ENCODE assay signal across 9 cellular contexts in the genomic region with DNA sequence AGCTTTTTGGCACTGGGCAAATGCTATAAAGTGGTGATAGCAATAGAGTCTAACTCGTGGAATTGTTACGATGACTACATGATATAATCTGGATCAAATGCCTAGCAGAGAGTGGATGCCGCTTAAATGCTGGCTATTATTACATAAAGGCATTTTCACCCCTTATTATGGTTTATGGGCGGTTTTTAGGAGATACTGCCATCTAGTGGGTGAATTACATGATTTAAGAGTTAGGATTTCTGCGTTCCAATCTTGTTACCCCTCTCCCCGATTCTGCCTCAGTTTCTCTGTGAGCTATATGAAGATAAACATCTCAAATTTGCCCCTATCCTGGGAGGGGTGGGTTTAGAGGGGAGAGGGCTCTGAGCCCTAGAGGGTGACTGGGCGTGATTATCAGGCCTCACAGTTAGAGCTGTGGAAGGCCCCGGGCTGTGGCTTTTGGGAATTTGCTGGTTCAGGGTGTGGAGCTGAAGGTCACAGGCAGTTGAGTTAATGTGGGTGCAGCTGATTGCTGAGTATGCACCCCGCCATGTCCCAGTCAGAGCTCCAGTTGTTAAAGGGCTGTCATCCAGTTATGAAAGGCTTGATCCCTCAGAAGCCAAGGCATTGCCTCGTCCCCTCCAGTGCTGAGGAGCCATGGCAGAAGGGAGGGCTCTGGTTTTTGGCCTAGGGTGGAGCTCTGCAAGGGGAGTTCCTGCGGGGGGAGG. TPM values are rescaled to one million over a fixed set of nuclear protein-coding genes. Genes with fewer than 3 reads are reported as not detected.
DNase-seq lines count a peak whose midpoint lies in the region; ATAC-seq and TF ChIP-seq lines count a peak whose summit lies in the region.
"Had no signal": no experiment of that assay in that cellular context is flagged by ENCODE, and none has a peak within 500 bp of the region (broad histone marks: within the 10 kb centered on the region; RNA-seq: fewer than 3 reads in every experiment).

No MANE protein-coding gene starts in this region.

- H3K27ac Mint-ChIP-seq in T-helper 17 cell: no peak overlapping the region

- no peak overlapping the region for H3K4me3 ChIP-seq in retinal pigment epithelial cell (ENCODE audit: low read length)

- peaks cover 27% of the 10 kb centered on the region for H3K36me3 Mint-ChIP-seq in T-helper 17 cell (ENCODE audit: low read depth)

- no peak for TF ChIP-seq EP300 in Ishikawa (IDR thresholded peaks at IDR 0.05; ENCODE audit: borderline replicate concordance)

- H3K27me3 Mint-ChIP-seq in T-helper 17 cell: no peaks in the 10 kb centered on the region

- no peak overlapping the region for H3K4me3 Mint-ChIP-seq in T-helper 17 cell

- TF ChIP-seq CTCF in retinal pigment epithelial cell (conservative IDR thresholded peaks at IDR 0.05; ENCODE audit: low read depth, low read length): peak; percentile 59

- peak; percentile 57 for ATAC-seq in T-helper 17 cell
- ATAC-seq in HG03045 (IDR thresholded peaks at IDR 0.05; ENCODE audit: unreplicated experiment): no peak
- ATAC-seq in HG02970 (IDR thresholded peaks at IDR 0.05; ENCODE audit: low FRiP score, unreplicated experiment): no peak

- no peaks in the 10 kb centered on the region for H3K9me3 ChIP-seq in T-helper 17 cell (ENCODE audit: control insufficient read depth, low read length, poor library complexity, severe bottlenecking)

- peak; percentile 71 for DNase-seq in D341Med (ENCODE audit: low spot score)
- DNase-seq in T-helper 17 cell: no peak
- peak; percentile 57 for DNase-seq in germinal center (ENCODE audit: low spot score)
- DNase-seq in retinal pigment epithelial cell (ENCODE audit: low read depth): no peak
- no peak for DNase-seq in Ammon's horn (ENCODE audit: low spot score)

- peak; percentile 59 for TF ChIP-seq RAD21 in Ishikawa (IDR thresholded peaks at IDR 0.05; ENCODE audit: low read depth)

- peaks cover 26% of the 10 kb centered on the region for H3K4me1 Mint-ChIP-seq in T-helper 17 cell

TF ChIP-seq in Ishikawa, 13 proteins besides CTCF, POLR2A, EP300 and RAD21:
- TF ChIP-seq ZBTB7A (IDR thresholded peaks at IDR 0.05; ENCODE audit: low read depth) (no peak), CREB1 (IDR thresholded peaks at IDR 0.05; ENCODE audit: low read depth) (no peak), YY1 (IDR thresholded peaks at IDR 0.05; ENCODE audit: low read depth) (no peak), TEAD4 (IDR thresholded peaks at IDR 0.05) (no peak), TCF12 (IDR thresholded peaks at IDR 0.05; ENCODE audit: low read depth) (no peak), REST (IDR thresholded peaks at IDR 0.05; ENCODE audit: low read depth) (no peak), NFIC (IDR thresholded peaks at IDR 0.05) (no peak), MAX (IDR thresholded peaks at IDR 0.05) (no peak), TAF1 (IDR thresholded peaks at IDR 0.05; ENCODE audit: low read depth) (no peak), FOXM1 (IDR thresholded peaks at IDR 0.05; ENCODE audit: borderline replicate concordance, low read depth) (no peak), CEBPB (IDR thresholded peaks at IDR 0.05) (no peak), EGR1 (IDR thresholded peaks at IDR 0.05) (no peak)
- TF ChIP-seq, protein P1, sequence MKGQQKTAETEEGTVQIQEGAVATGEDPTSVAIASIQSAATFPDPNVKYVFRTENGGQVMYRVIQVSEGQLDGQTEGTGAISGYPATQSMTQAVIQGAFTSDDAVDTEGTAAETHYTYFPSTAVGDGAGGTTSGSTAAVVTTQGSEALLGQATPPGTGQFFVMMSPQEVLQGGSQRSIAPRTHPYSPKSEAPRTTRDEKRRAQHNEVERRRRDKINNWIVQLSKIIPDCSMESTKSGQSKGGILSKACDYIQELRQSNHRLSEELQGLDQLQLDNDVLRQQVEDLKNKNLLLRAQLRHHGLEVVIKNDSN (IDR thresholded peaks at IDR 0.05): no peak

RNA-seq across cellular contexts. Expression of gene CLSTN3, which starts 14.4 kb away (rescaled TPM):
- 10 to 100 TPM; 45.8 to 62.6 TPM for total RNA-seq in T-helper 17 cell

RNA-seq across cellular contexts. Expression of gene RBP5, which starts 15.9 kb away (rescaled TPM):
- not detected for total RNA-seq in T-helper 17 cell
- total RNA-seq: NCI-H460 had no signal

RNA-seq across cellular contexts. Expression of gene C1RL, which starts 35.6 kb away (rescaled TPM):
- 10 to 100 TPM; 21.4 to 27.2 TPM for total RNA-seq in T-helper 17 cell

RNA-seq across cellular contexts. Expression of gene PEX5, which starts 44.9 kb away (rescaled TPM):
- 10 to 100 TPM; 13.1 to 14.6 TPM for total RNA-seq in T-helper 17 cell

RNA-seq across cellular contexts. Expression of gene C1R, which starts 52.3 kb away (rescaled TPM):
- 1 to 10 TPM; 3.4 to 7.2 TPM for total RNA-seq in T-helper 17 cell

Comparison
In these comparisons a context has a peak if more than half of its experiments do, and no peak if none do; other contexts are left out.
1. DNase-seq: peak in D341Med (single experiment) and germinal center (single experiment); none in T-helper 17 cell (0 of 3), retinal pigment epithelial cell (single experiment) and Ammon's horn (single experiment).